ENCODE assay signal across 15 cellular contexts in the genomic region with DNA sequence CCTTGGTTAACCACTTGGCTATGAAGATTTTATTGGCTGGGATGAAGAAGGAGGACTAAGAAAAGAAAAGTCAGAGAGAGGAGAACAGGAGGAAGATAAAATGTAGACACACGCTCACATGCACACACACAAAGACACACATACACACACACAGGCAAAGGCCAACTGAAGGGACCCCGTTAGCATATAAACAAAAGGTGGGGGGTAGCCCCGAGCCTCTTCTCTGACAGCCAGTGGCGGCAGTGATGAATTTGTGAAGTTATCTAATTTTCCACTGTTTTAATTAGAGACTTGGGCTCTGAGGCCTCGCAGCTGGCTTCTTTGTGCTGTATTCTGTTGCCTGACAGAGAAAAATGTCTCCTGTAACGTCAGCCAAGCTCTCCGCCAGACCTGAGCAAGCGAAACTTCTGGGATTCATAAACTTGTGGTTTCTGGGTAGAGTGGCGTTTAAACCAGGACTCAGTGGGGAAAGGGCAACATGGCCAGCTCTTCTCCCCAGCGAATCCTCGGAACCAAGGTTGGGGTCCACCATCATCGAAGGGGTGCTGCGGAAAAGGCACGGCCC.
DNase-seq lines count a peak whose midpoint lies in the region; ATAC-seq, FAIRE-seq and TF ChIP-seq lines count a peak whose summit lies in the region.
"Had no signal": no experiment of that assay in that cellular context is flagged by ENCODE, and none has a peak within 500 bp of the region (broad histone marks: within the 10 kb centered on the region; RNA-seq: fewer than 3 reads in every experiment).

No MANE protein-coding gene starts in this region.

- TSS peak; percentile 74 for BruUV-seq in endothelial cell of umbilical vein (replicated peaks; lab: Mats Ljungman, UMichigan)

- H3K9me3 ChIP-seq in endothelial cell of umbilical vein (replicated peaks; ENCODE audit: control insufficient read depth, insufficient read depth, low read length) (no peaks in the 10 kb centered on the region), muscle layer of duodenum (ENCODE audit: control insufficient read depth in 1 of 2, low read length in 2 of 2) (no peaks in the 10 kb centered on the region)

- peak overlapping the region; percentile 32 for H3K4me2 ChIP-seq in endothelial cell of umbilical vein (ENCODE audit: insufficient read depth, low read length)

- no peaks in the 10 kb centered on the region for H4K20me1 ChIP-seq in endothelial cell of umbilical vein (replicated peaks; ENCODE audit: control insufficient read depth, extremely low read depth, insufficient read depth, low read length)

- no peak for TF ChIP-seq POLR2A in endothelial cell of umbilical vein (IDR thresholded peaks at IDR 0.05; ENCODE audit: low read depth, low read length)

- peak; percentile 84 for DNase-seq in A172 (ENCODE audit: low spot score)
- peak; percentile 36 for DNase-seq in LHCN-M2 (ENCODE audit: low read depth)
- no peak for DNase-seq in endothelial cell of umbilical vein (ENCODE audit: low read depth, low spot score)
- no peak for DNase-seq in D341Med (ENCODE audit: low spot score)
- no peak for DNase-seq in GOT3 (lab: John Stamatoyannopoulos, UW)
- DNase-seq in head of caudate nucleus = no peak
- DNase-seq: 8988T; hippocampal formation; Karpas-422; stimulated activated CD4-positive, alpha-beta T cell treated with anti-CD3 and anti-CD28 coated beads, Interleukin-12 subunit alpha, Interleukin-12 subunit beta, amount 100 ng/mL, for 4 hours; stimulated activated CD8-positive, alpha-beta memory T cell treated with anti-CD3 and anti-CD28 coated beads, Interleukin-4, amount 100 ng/mL, for 48 hours; WERI-Rb-1 had no signal

- H3K9me1 ChIP-seq in endothelial cell of umbilical vein (replicated peaks; ENCODE audit: control insufficient read depth, extremely low read depth, insufficient read depth, low read length) = no peaks in the 10 kb centered on the region

- CTCF ChIA-PET in endothelial cell of umbilical vein (lab: Charles Lee) = interaction anchor here (0.7 to 1.4 kb wide), 8 partner anchors 10 to 121 kb away, joined by 3 to 5 read pairs (median 3); a partner anchor contains a TSS

- no peaks in the 10 kb centered on the region for H3K79me2 ChIP-seq in endothelial cell of umbilical vein (ENCODE audit: control insufficient read depth, insufficient read depth, low read length)

- H3K4me3 ChIP-seq in endothelial cell of umbilical vein (replicated peaks in 1 of 3; ENCODE audit: insufficient read depth in 1 of 3, low read depth in 1 of 3, low read length in 3 of 3) = no peak overlapping the region
- H3K4me3 ChIP-seq in muscle layer of duodenum (ENCODE audit: low read depth in 1 of 2, low read length in 2 of 2) = no peak overlapping the region

- H3K9ac ChIP-seq in endothelial cell of umbilical vein (replicated peaks; ENCODE audit: extremely low read depth, insufficient read depth, low read length) = peak overlapping the region; percentile 32

- H3K4me1 ChIP-seq in endothelial cell of umbilical vein (ENCODE audit: control insufficient read depth, extremely low read depth, insufficient read depth, low read length) = peaks cover 51% of the 10 kb centered on the region
- peaks cover 0 to 13% of the 10 kb centered on the region in 2 donors for H3K4me1 ChIP-seq in muscle layer of duodenum (ENCODE audit: control insufficient read depth in 1 of 2, insufficient read depth in 2 of 2, low read length in 2 of 2)

- intact Hi-C loops in endothelial cell of umbilical vein (cut with micrococcal nuclease) = loop anchor here (2.0 kb wide), 2 partner anchors 18 to 56 kb away; no protein-coding TSS in a partner anchor
- intact Hi-C loops in head of caudate nucleus (cut with DNase I) = no loop called here

- H3K36me3 ChIP-seq in endothelial cell of umbilical vein (ENCODE audit: control insufficient read depth in 2 of 2, extremely low read depth in 1 of 2, insufficient read depth in 2 of 2, low read length in 2 of 2) (no peaks in the 10 kb centered on the region), muscle layer of duodenum (ENCODE audit: control insufficient read depth in 1 of 2, insufficient read depth in 2 of 2, low read length in 2 of 2) (no peaks in the 10 kb centered on the region)
- H3K36me3 ChIP-seq: WERI-Rb-1 had no signal

- no peak for ATAC-seq in HG03039 (IDR thresholded peaks at IDR 0.05; ENCODE audit: unreplicated experiment)

- H3K27me3 ChIP-seq in endothelial cell of umbilical vein (ENCODE audit: control insufficient read depth in 2 of 2, insufficient read depth in 2 of 2, low read length in 2 of 2) (no peaks in the 10 kb centered on the region), muscle layer of duodenum (ENCODE audit: low read depth, low read length) (no peaks in the 10 kb centered on the region)

- FAIRE-seq in endothelial cell of umbilical vein (lab: Jason Lieb, UNC) = peak; percentile 26
- FAIRE-seq: RCC 7860 had no signal

- H3K27ac ChIP-seq in endothelial cell of umbilical vein (ENCODE audit: insufficient read depth, low read depth, low read length) (peak overlapping the region; percentile 84), muscle layer of duodenum (ENCODE audit: low read length) (peak overlapping the region; percentile 86)
- H3K27ac ChIP-seq: WERI-Rb-1 had no signal

- H2AFZ ChIP-seq in endothelial cell of umbilical vein (ENCODE audit: low read depth, low read length) = no peak overlapping the region

- POLR2A ChIA-PET in endothelial cell of umbilical vein (lab: Charles Lee) = interaction anchor here (1.0 kb wide), 1 partner anchor 19 kb away, joined by 3 read pairs; no protein-coding TSS in a partner anchor

- no peak for TF ChIP-seq CTCF in endothelial cell of umbilical vein (IDR thresholded peaks at IDR 0.05; ENCODE audit: extremely low read depth in 1 of 2, insufficient read depth in 1 of 2, low read depth in 1 of 2, low read length in 2 of 2)

- dilution Hi-C loops in endothelial cell of umbilical vein (cut with MboI; ENCODE audit: extremely low pct_ligation_motif_present, low sequenced_read_pairs) = no loop called here

TF ChIP-seq in endothelial cell of umbilical vein, 7 proteins besides CTCF, POLR2A, EP300 and RAD21:
- TF ChIP-seq, protein P1, sequence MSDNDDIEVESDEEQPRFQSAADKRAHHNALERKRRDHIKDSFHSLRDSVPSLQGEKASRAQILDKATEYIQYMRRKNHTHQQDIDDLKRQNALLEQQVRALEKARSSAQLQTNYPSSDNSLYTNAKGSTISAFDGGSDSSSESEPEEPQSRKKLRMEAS (IDR thresholded peaks at IDR 0.05; ENCODE audit: insufficient read depth, insufficient read length) = no peak
- no peak for TF ChIP-seq POLR2AphosphoS5 (IDR thresholded peaks at IDR 0.05; ENCODE audit: insufficient read depth, low read depth, low read length)
- no peak for TF ChIP-seq MYC (IDR thresholded peaks at IDR 0.05; ENCODE audit: low read depth, low read length)
- no peak for TF ChIP-seq EZH2 (IDR thresholded peaks at IDR 0.05; ENCODE audit: borderline replicate concordance, low read depth, low read length, severe bottlenecking)
- no peak for TF ChIP-seq JUN (IDR thresholded peaks at IDR 0.05; ENCODE audit: borderline replicate concordance, insufficient read depth, insufficient read length, low read depth)
- TF ChIP-seq FOS (IDR thresholded peaks at IDR 0.05; ENCODE audit: borderline replicate concordance, insufficient read depth, low read length) = no peak
- TF ChIP-seq GATA2 (IDR thresholded peaks at IDR 0.05; ENCODE audit: insufficient read depth, insufficient read length, low read depth, low read length) = no peak
TF ChIP-seq in endothelial cell of umbilical vein: peak in this region for 0.

Comparison
In these comparisons a context has a peak if more than half of its experiments do, and no peak if none do; other contexts are left out.
1. DNase-seq: peak in A172 (single experiment) and LHCN-M2 (single experiment); none in endothelial cell of umbilical vein (single experiment), D341Med (single experiment), GOT3 (single experiment) and head of caudate nucleus (0 of 42).